ENCODE assay signal across 8 cellular contexts in the genomic region with DNA sequence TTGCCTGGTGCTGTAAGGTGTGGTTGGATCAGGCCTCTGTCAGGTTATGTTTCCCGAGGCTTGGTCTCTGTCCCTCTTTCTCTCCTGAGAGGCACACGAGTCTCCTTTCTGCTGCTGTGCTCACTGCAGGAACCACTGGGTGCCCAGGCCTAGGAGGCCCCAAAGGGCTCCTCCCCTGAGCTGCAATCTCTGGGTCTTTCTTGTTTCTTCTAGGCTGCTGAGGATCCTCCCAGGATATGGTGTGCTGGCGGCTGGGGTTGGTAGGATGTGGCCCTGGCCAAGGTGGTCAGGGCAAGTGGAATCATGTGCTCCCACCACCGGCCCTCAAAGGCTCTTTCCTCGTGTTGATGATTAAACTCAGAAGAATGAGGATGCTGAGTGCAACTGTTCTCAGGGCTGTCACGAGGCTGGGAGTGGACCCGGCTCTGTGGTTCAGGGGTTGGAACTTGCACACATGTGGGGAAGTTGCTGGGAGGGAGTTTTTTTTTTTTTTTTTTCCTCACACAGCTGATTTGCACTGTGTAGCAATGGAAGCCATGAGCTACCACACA. TPM values are rescaled to one million over a fixed set of nuclear protein-coding genes. Genes with fewer than 3 reads are reported as not detected.
A peak's percentile ranks its signal among the peaks of the same experiment; 100 is the strongest.
DNase-seq lines count a peak whose midpoint lies in the region; ATAC-seq and TF ChIP-seq lines count a peak whose summit lies in the region.

No MANE protein-coding gene starts in this region.

- intact Hi-C loops in natural killer cell (cut with micrococcal nuclease), result no loop called here

- H3K36me3 Mint-ChIP-seq in GM23338 (ENCODE audit: low read depth) (no peaks in the 10 kb centered on the region), natural killer cell (no peaks in the 10 kb centered on the region)

- 17 to 22% methylated on average over 7 of the region's 7 CpGs for WGBS in esophagus, 2 donors

- H3K27ac ChIP-seq in GM23338 (ENCODE audit: low read depth) (no peak overlapping the region), esophagus (ENCODE audit: low read depth in 2 of 2, low read length in 1 of 2) (peak overlapping the region; percentile 54 to 83)

- no peaks in the 10 kb centered on the region for H3K27me3 ChIP-seq in GM23338 (ENCODE audit: insufficient read depth)
- no peaks in the 10 kb centered on the region for H3K27me3 ChIP-seq in esophagus (ENCODE audit: control insufficient read depth in 1 of 2, insufficient read depth in 2 of 2, low read length in 2 of 2)

- ATAC-seq in GM23338, result no peak
- peak in 2 of 3 donors; percentile 15 to 25 for ATAC-seq in natural killer cell

- H3K79me2 ChIP-seq in GM23338 (replicated peaks; ENCODE audit: insufficient read depth), result no peaks in the 10 kb centered on the region

- peaks cover 4% of the 10 kb centered on the region; the same call in 1 of the 3 replicates for H3K9me3 Mint-ChIP-seq in GM23338
- H3K9me3 Mint-ChIP-seq in natural killer cell, result no peaks in the 10 kb centered on the region

- no peaks in the 10 kb centered on the region for H3K9me3 ChIP-seq in esophagus (ENCODE audit: control insufficient read depth in 2 of 2, insufficient read depth in 1 of 2, low read depth in 1 of 2, low read length in 1 of 2)

- no peaks in the 10 kb centered on the region for H4K20me1 ChIP-seq in GM23338 (replicated peaks; ENCODE audit: insufficient read depth)

- H3K36me3 ChIP-seq in GM23338 (ENCODE audit: insufficient read depth), result no peaks in the 10 kb centered on the region
- no peaks in the 10 kb centered on the region for H3K36me3 ChIP-seq in esophagus (ENCODE audit: control insufficient read depth in 2 of 2, insufficient read depth in 2 of 2, low read length in 1 of 2)

- no peaks in the 10 kb centered on the region for H3F3A ChIP-seq in GM23338 (replicated peaks; ENCODE audit: low read depth)

- no peak overlapping the region for H3K4me3 Mint-ChIP-seq in GM23338
- H3K4me3 Mint-ChIP-seq in natural killer cell, result no peak overlapping the region

- H3K27me3 Mint-ChIP-seq in GM23338 (ENCODE audit: insufficient read depth, low read depth, poor library complexity), result peaks cover 2% of the 10 kb centered on the region
- peaks cover 3 to 27% of the 10 kb centered on the region in 2 donors for H3K27me3 Mint-ChIP-seq in natural killer cell (ENCODE audit: low read depth in 2 of 2)

- no peak overlapping the region for H3K27ac Mint-ChIP-seq in GM23338
- H3K27ac Mint-ChIP-seq in natural killer cell, result no peak overlapping the region

- no peak overlapping the region for H3K4me3 ChIP-seq in GM23338
- H3K4me3 ChIP-seq in esophagus (ENCODE audit: low read depth in 1 of 2, low read length in 2 of 2), result no peak overlapping the region

- H3K4me1 ChIP-seq in GM23338 (ENCODE audit: insufficient read depth) (no peaks in the 10 kb centered on the region), esophagus (ENCODE audit: control insufficient read depth in 2 of 2, insufficient read depth in 2 of 2, low read length in 1 of 2) (peaks cover 6 to 14% of the 10 kb centered on the region in 2 donors)

- peak; percentile 29 to 47 for DNase-seq in AML-193 (lab: John Stamatoyannopoulos, UW)
- no peak for DNase-seq in GM23338 (ENCODE audit: low spot score)
- peak; percentile 99 for DNase-seq in RPMI7951 (ENCODE audit: low read depth)
- DNase-seq in natural killer cell, result no peak
- no peak for DNase-seq in RPMI8226
- DNase-seq in effector CD8-positive, alpha-beta T cell (lab: John Stamatoyannopoulos, UW), result no peak
- no peak for DNase-seq in NCI-H345 (lab: John Stamatoyannopoulos, UW)

- H3K4me2 ChIP-seq in GM23338, result no peak overlapping the region

- H3K9me2 ChIP-seq in GM23338 (ENCODE audit: insufficient read depth), result no peaks in the 10 kb centered on the region

- 0 out of 2 replicates have a peak overlapping the region, but pooled peaks have one; percentile 10 for H2AFZ ChIP-seq in GM23338

- TF ChIP-seq CTCF in GM23338 (conservative IDR thresholded peaks at IDR 0.05; ENCODE audit: low read depth in 2 of 2) (no peak), natural killer cell (IDR thresholded peaks at IDR 0.05) (no peak)

- H3K4me1 Mint-ChIP-seq in GM23338, result peaks cover 2% of the 10 kb centered on the region; the same call in 1 of the 3 replicates
- H3K4me1 Mint-ChIP-seq in natural killer cell, result peaks cover 0 to 6% of the 10 kb centered on the region in 2 donors

TF ChIP-seq in GM23338, 12 proteins besides CTCF, POLR2A, EP300 and RAD21:
- no peak for TF ChIP-seq EZH2phosphoT487 (IDR thresholded peaks at IDR 0.05; ENCODE audit: unreplicated experiment)

RNA-seq across cellular contexts. Expression of a gene that starts 43.6 kb away (rescaled TPM):
- total RNA-seq in GM23338 (2014; rRNA removed; shearing (Covaris generic)), result 19.7 and 41.2 TPM in 2 replicates
- polyA plus RNA-seq in GM23338 (2016; fragmentation: Nextera tagmentation; extraction: Ambion mirVana) (18.2 and 19.9 TPM in 2 replicates), esophagus (10 to 100 TPM; 43.6 to 76.9 TPM)
- 41.1 and 57.9 TPM in 2 replicates for total RNA-seq in RPMI7951 (2014; rRNA removed; shearing (Covaris generic))
- 10 to 100 TPM in 1 of 3 donors, 1 to 10 TPM in 2; 8.8 to 18.1 (median 9.7) TPM for total RNA-seq in natural killer cell

Comparison
In these comparisons a context has a peak if more than half of its experiments do, and no peak if none do; other contexts are left out.
1. DNase-seq: peak in AML-193 (2 of 2) and RPMI7951 (single experiment); none in GM23338 (single experiment), natural killer cell (single experiment), RPMI8226 (single experiment), effector CD8-positive, alpha-beta T cell (single experiment) and NCI-H345 (single experiment).